In the genomic region with DNA sequence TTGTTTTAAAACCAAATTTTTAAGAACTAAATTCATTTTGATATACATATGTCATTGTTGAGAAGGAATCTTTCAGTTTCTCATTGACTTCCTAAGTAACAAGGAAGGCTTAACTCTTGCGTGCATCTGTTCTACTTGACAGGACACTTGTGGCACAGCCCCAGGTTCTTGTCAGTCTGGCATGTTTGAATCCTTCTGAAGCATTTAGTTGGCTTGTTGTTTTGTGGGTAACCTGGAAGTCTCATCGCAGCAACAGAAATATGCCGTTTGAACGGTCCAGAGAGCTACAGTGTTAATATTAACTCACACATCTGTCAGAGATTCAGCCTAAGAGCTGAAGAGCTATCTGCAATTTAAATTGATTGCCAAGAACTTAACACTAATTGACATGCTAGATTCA, we compare ENCODE assay signal across 1 cellular context.
TF ChIP-seq lines count a peak whose summit lies in the region.

No MANE protein-coding gene starts in this region.

TF ChIP-seq in K562, 482 proteins besides CTCF, POLR2A, EP300 and RAD21 (continued from another document):
- TF ChIP-seq GATAD2A (IDR thresholded peaks at IDR 0.05): no peak
- no peak for TF ChIP-seq PTRF (tag; IDR thresholded peaks at IDR 0.05)
